Comparison of ENCODE assay signal across 7 cellular contexts in the genomic region with DNA sequence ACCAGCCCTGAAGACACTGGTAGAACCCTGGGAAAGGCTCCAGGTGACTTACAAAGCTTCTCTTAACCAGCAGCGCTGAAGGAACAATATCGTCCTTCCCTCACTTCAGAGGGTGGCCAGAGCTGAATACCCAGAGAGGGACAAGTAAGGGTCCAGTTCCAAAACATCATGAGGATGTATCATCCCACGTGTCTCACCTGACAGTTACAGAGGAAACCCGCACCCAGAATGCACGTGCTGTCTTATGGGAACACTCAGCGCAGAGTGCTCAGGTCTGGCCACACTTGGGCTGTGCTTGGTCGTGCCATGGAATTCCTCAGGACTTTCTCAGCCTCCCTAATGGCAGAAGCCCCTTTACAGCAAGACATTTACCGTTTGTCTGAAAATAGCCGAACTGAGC. TPM values are rescaled to one million over a fixed set of nuclear protein-coding genes. Genes with fewer than 3 reads are reported as not detected.
"Had no signal": no experiment of that assay in that cellular context is flagged by ENCODE, and none has a peak within 500 bp of the region (broad histone marks: within the 10 kb centered on the region; RNA-seq: fewer than 3 reads in every experiment).

No MANE protein-coding gene starts in this region.

- H3K4me2 ChIP-seq: GM23338 had no signal

- ATAC-seq: GM23338, K562 had no signal

- H3K27ac Mint-ChIP-seq: GM23338 had no signal

- H3K4me3 Mint-ChIP-seq: GM23338, H9 had no signal

- H3K4me1 Mint-ChIP-seq: GM23338, H9 had no signal

- H3K4me3 ChIP-seq: GM23338, K562 had no signal

- H3K9me3 Mint-ChIP-seq: GM23338, H9 had no signal

- DNase-seq: H9, HCEC 1CT, IMR-90, KG1 had no signal

RNA-seq across cellular contexts. Expression of gene BTBD16, which starts 46.9 kb away (rescaled TPM):
- total RNA-seq: GM23338, H1, H9, IMR-90, K562 had no signal
- polyA plus RNA-seq: GM23338, IMR-90 had no signal
